ENCODE assay signal across 9 cellular contexts in genomic region chr2:184597571-184597980, GRCh38. TPM values are rescaled to one million over a fixed set of nuclear protein-coding genes. Genes with fewer than 3 reads are reported as not detected.
DNase-seq lines count a peak whose midpoint lies in the region; ATAC-seq and TF ChIP-seq lines count a peak whose summit lies in the region.
"Had no signal": no experiment of that assay in that cellular context is flagged by ENCODE, and none has a peak within 500 bp of the region (broad histone marks: within the 10 kb centered on the region; RNA-seq: fewer than 3 reads in every experiment).

No MANE protein-coding gene starts in this region.

- no peaks in the 10 kb centered on the region for H3K9me3 ChIP-seq in left lung

- peak overlapping the region; percentile 84 for H3K4me3 Mint-ChIP-seq in dendritic cell treated with granulocyte-macrophage colony-stimulating factor and Interleukin-4, amounts not matched to agents 40 ng/mL and 50 ng/mL, for 4 days
- peak overlapping the region; percentile 33 to 53 for H3K4me3 Mint-ChIP-seq in stimulated activated naive CD8-positive, alpha-beta T cell treated with anti-CD3 and anti-CD28 coated beads, Interleukin-15, amount 100 ng/mL, for 72 hours

- no peak for TF ChIP-seq CTCF in GM12865 (IDR thresholded peaks at IDR 0.05; ENCODE audit: insufficient read depth, low read depth, low read length, missing control alignments)
- TF ChIP-seq CTCF in RWPE1 (conservative IDR thresholded peaks at IDR 0.05; ENCODE audit: low read depth): no peak
- no peak for TF ChIP-seq CTCF in left lung (IDR thresholded peaks at IDR 0.05)
- TF ChIP-seq CTCF in lower leg skin (IDR thresholded peaks at IDR 0.05): no peak

- peak; percentile 4 for DNase-seq in GM12865 (ENCODE audit: low read depth)
- peak; percentile 2 for DNase-seq in RWPE1 (ENCODE audit: low spot score)
- peak; percentile 49 to 53 for DNase-seq in left lung
- DNase-seq in stimulated activated naive CD8-positive, alpha-beta T cell treated with anti-CD3 and anti-CD28 coated beads, Interleukin-15, amount 100 ng/mL, for 72 hours: no peak
- no peak for DNase-seq in NCI-H2081 treated with DMSO at 0.1 percent for 48 hours (lab: John Stamatoyannopoulos, UW)
- DNase-seq in lower leg skin (ENCODE audit: low spot score in 2 of 2): no peak

- H3K4me1 ChIP-seq in left lung: peaks cover 3 to 23% of the 10 kb centered on the region in 2 donors

- peaks cover 43% of the 10 kb centered on the region for H3K4me1 Mint-ChIP-seq in dendritic cell treated with granulocyte-macrophage colony-stimulating factor and Interleukin-4, amounts not matched to agents 40 ng/mL and 50 ng/mL, for 4 days (ENCODE audit: low read depth)
- H3K4me1 Mint-ChIP-seq in stimulated activated naive CD8-positive, alpha-beta T cell treated with anti-CD3 and anti-CD28 coated beads, Interleukin-15, amount 100 ng/mL, for 72 hours: peaks cover 20% of the 10 kb centered on the region

- 2 to 7% methylated on average over 14 of the region's 14 CpGs for WGBS in lower leg skin, 2 donors

- H3K27me3 ChIP-seq in left lung: peaks cover 5 to 56% of the 10 kb centered on the region in 2 donors

- POLR2A ChIA-PET in RWPE1 (lab: Yijun Ruan, JAX; ENCODE audit: low non-redundant PET): no interaction called here

- H3K9me3 Mint-ChIP-seq in dendritic cell treated with granulocyte-macrophage colony-stimulating factor and Interleukin-4, amounts not matched to agents 40 ng/mL and 50 ng/mL, for 4 days: peaks cover 4% of the 10 kb centered on the region
- H3K9me3 Mint-ChIP-seq in stimulated activated naive CD8-positive, alpha-beta T cell treated with anti-CD3 and anti-CD28 coated beads, Interleukin-15, amount 100 ng/mL, for 72 hours: peaks cover 0 to 5% of the 10 kb centered on the region in 2 donors

- TF ChIP-seq POLR2A in lower leg skin (IDR thresholded peaks at IDR 0.05): no peak

- CTCF ChIA-PET in RWPE1 (lab: Yijun Ruan, JAX): no interaction called here

- no peaks in the 10 kb centered on the region for H3K27me3 Mint-ChIP-seq in dendritic cell treated with granulocyte-macrophage colony-stimulating factor and Interleukin-4, amounts not matched to agents 40 ng/mL and 50 ng/mL, for 4 days
- peaks cover 58% of the 10 kb centered on the region for H3K27me3 Mint-ChIP-seq in stimulated activated naive CD8-positive, alpha-beta T cell treated with anti-CD3 and anti-CD28 coated beads, Interleukin-15, amount 100 ng/mL, for 72 hours

- H3K36me3 ChIP-seq in left lung: no peaks in the 10 kb centered on the region

- peaks cover 13% of the 10 kb centered on the region for H3K36me3 Mint-ChIP-seq in dendritic cell treated with granulocyte-macrophage colony-stimulating factor and Interleukin-4, amounts not matched to agents 40 ng/mL and 50 ng/mL, for 4 days (ENCODE audit: low read depth)

- no peak overlapping the region for H3K27ac ChIP-seq in RWPE1
- peak overlapping the region; percentile 23 to 98 for H3K27ac ChIP-seq in left lung

- intact Hi-C loops in dendritic cell treated with granulocyte-macrophage colony-stimulating factor and Interleukin-4, amounts not matched to agents 40 ng/mL and 50 ng/mL, for 4 days (cut with micrococcal nuclease): loop anchor here (5.0 kb wide), 1 partner anchor 1890 kb away; the partner anchor contains the start of gene ZC3H15
- intact Hi-C loops in left lung (cut with DNase I): no loop called here
- intact Hi-C loops in lower leg skin (cut with DNase I; ENCODE audit: low total_unique reads): no loop called here

- ATAC-seq in HG02798 (IDR thresholded peaks at IDR 0.05; ENCODE audit: poor library complexity, unreplicated experiment) (peak; percentile 28), left lung (peak; percentile 66)
- peak; percentile 29 for ATAC-seq in stimulated activated naive CD8-positive, alpha-beta T cell treated with anti-CD3 and anti-CD28 coated beads, Interleukin-15, amount 100 ng/mL, for 72 hours

- H3K27ac Mint-ChIP-seq in dendritic cell treated with granulocyte-macrophage colony-stimulating factor and Interleukin-4, amounts not matched to agents 40 ng/mL and 50 ng/mL, for 4 days: peak overlapping the region; percentile 95
- no peak overlapping the region for H3K27ac Mint-ChIP-seq in stimulated activated naive CD8-positive, alpha-beta T cell treated with anti-CD3 and anti-CD28 coated beads, Interleukin-15, amount 100 ng/mL, for 72 hours

- H3K4me3 ChIP-seq in GM12865 (ENCODE audit: low read depth, low read length): peak overlapping the region; percentile 27
- H3K4me3 ChIP-seq in left lung: peak overlapping the region; percentile 42 to 58
- H3K4me3 ChIP-seq in lower leg skin (ENCODE audit: low read depth, poor library complexity, severe bottlenecking): no peak overlapping the region

RNA-seq across cellular contexts. Expression of gene ZNF804A, which starts 0.8 kb away (rescaled TPM):
- total RNA-seq in left lung (under 1 TPM; 0.52 to 0.86 TPM), lower leg skin (under 1 TPM in 2 of 4 donors, not detected in 2; 0.05 to 0.10 TPM)
- total RNA-seq: T-helper 2 cell treated with Interferon-gamma antibody and Interleukin-4, amounts not matched to agents 100 ng/mL and 5 ng/mL, for 36 hours had no signal

Comparison
In these comparisons a context has a peak if more than half of its experiments do, and no peak if none do; other contexts are left out.
1. DNase-seq: peak in GM12865 (single experiment), RWPE1 (single experiment) and left lung (2 of 2); none in stimulated activated naive CD8-positive, alpha-beta T cell treated with anti-CD3 and anti-CD28 coated beads, Interleukin-15, amount 100 ng/mL, for 72 hours (0 of 2), NCI-H2081 treated with DMSO at 0.1 percent for 48 hours (single experiment) and lower leg skin (0 of 2).
2. Peak in every context shown above with its lines, with median percentiles within 50 percentile points of each other: ATAC-seq.